Comparison of ENCODE assay signal across 10 cellular contexts in the genomic region with DNA sequence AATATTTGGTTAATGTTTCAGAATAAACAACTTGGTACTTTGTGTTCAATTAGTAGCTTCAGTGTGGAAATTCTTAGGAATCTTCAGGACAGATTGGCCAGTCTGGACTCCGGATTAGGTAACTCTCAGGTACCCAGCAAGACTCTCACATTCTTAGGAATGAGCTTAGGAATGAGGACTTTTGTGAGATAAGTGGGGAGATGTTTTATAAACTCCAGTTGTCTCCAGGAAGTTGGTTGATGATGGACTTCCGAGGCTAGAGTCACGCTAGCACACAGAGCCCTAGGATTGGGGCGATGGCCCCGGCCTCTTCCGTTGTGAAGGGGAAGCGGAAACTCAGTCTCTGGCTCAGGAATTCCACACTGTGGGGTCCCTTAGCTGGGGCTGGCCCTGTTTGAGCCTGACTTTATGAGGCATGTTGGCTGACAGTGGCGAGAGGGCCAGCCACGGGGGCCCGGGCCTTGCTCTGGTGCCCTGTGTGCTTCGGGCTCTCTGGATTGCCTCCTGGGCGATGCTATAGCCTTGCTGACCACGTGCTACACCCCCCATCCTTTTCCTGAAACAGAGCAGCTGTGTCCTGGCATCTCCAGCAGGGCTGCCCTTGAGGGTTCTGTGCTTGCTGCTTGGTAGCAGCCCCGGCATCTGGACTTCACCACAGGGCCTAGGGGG. TPM values are rescaled to one million over a fixed set of nuclear protein-coding genes. Genes with fewer than 3 reads are reported as not detected.
A peak's percentile ranks its signal among the peaks of the same experiment; 100 is the strongest.
DNase-seq lines count a peak whose midpoint lies in the region; ATAC-seq and TF ChIP-seq lines count a peak whose summit lies in the region.
"Had no signal": no experiment of that assay in that cellular context is flagged by ENCODE, and none has a peak within 500 bp of the region (broad histone marks: within the 10 kb centered on the region; RNA-seq: fewer than 3 reads in every experiment).

No MANE protein-coding gene starts in this region.

- peak overlapping the region; percentile 73 for H3K27ac Mint-ChIP-seq in osteocyte (ENCODE audit: unreplicated experiment)
- H3K27ac Mint-ChIP-seq: activated naive CD8-positive, alpha-beta T cell treated with anti-CD3 and anti-CD28 coated beads, Interleukin-2, amount 10 ng/mL, durations not matched to agents 7 days and 5 days had no signal

- H3K27ac ChIP-seq in 22Rv1 (peak overlapping the region; percentile 96), RWPE2 (ENCODE audit: poor library complexity, severe bottlenecking) (peak overlapping the region; percentile 6), Karpas-422 (ENCODE audit: low read length) (no peak overlapping the region)

- H3K9me2 ChIP-seq in Karpas-422 (replicated peaks; ENCODE audit: insufficient read depth, low read length) = no peaks in the 10 kb centered on the region

- no peak overlapping the region for H3K4me2 ChIP-seq in Karpas-422 (ENCODE audit: low read depth, low read length, poor library complexity, severe bottlenecking)

- no peak overlapping the region for H3K4me3 Mint-ChIP-seq in osteocyte (ENCODE audit: unreplicated experiment)
- H3K4me3 Mint-ChIP-seq: activated naive CD8-positive, alpha-beta T cell treated with anti-CD3 and anti-CD28 coated beads, Interleukin-2, amount 10 ng/mL, durations not matched to agents 7 days and 5 days had no signal

- H3K36me3 ChIP-seq in RWPE2 (ENCODE audit: low read depth) = peaks cover 6% of the 10 kb centered on the region
- H3K36me3 ChIP-seq in Karpas-422 (ENCODE audit: insufficient read depth, low read length) = no peaks in the 10 kb centered on the region

- H3K9ac ChIP-seq in Karpas-422 (ENCODE audit: low read length) = no peak overlapping the region

- H3K4me3 ChIP-seq in RWPE2 (ENCODE audit: severe bottlenecking) (no peak overlapping the region), Karpas-422 (ENCODE audit: low read length) (no peak overlapping the region)

- no peaks in the 10 kb centered on the region for H3K9me3 Mint-ChIP-seq in osteocyte (ENCODE audit: unreplicated experiment)
- H3K9me3 Mint-ChIP-seq: activated naive CD8-positive, alpha-beta T cell treated with anti-CD3 and anti-CD28 coated beads, Interleukin-2, amount 10 ng/mL, durations not matched to agents 7 days and 5 days had no signal

- peaks cover 9% of the 10 kb centered on the region for H3K36me3 Mint-ChIP-seq in osteocyte (ENCODE audit: unreplicated experiment)
- H3K36me3 Mint-ChIP-seq: activated naive CD8-positive, alpha-beta T cell treated with anti-CD3 and anti-CD28 coated beads, Interleukin-2, amount 10 ng/mL, durations not matched to agents 7 days and 5 days had no signal

- H2AFZ ChIP-seq in Karpas-422 (ENCODE audit: low read length) = no peak overlapping the region

- no peaks in the 10 kb centered on the region for H3K27me3 Mint-ChIP-seq in osteocyte (ENCODE audit: unreplicated experiment)
- H3K27me3 Mint-ChIP-seq: activated naive CD8-positive, alpha-beta T cell treated with anti-CD3 and anti-CD28 coated beads, Interleukin-2, amount 10 ng/mL, durations not matched to agents 7 days and 5 days had no signal

- H3K4me1 ChIP-seq in RWPE2 (ENCODE audit: insufficient read depth, poor library complexity, severe bottlenecking) (no peaks in the 10 kb centered on the region), Karpas-422 (ENCODE audit: low read length) (peaks cover 3% of the 10 kb centered on the region)

- no peak for DNase-seq in RWPE2 (ENCODE audit: low spot score)
- peak in 41 of 42 donors; percentile 26 to 87 (median 69) for DNase-seq in head of caudate nucleus
- no peak for DNase-seq in osteocyte (ENCODE audit: extremely low spot score, unreplicated experiment)
- no peak for DNase-seq in NCI-H524 treated with DMSO at 0.1 percent for 48 hours (lab: John Stamatoyannopoulos, UW)
- DNase-seq in Karpas-422 = no peak
- DNase-seq in erythroblast (lab: John Stamatoyannopoulos, UW) = no peak
- DNase-seq: activated naive CD8-positive, alpha-beta T cell treated with anti-CD3 and anti-CD28 coated beads, Interleukin-2, amount 10 ng/mL, durations not matched to agents 7 days and 5 days had no signal

- no peaks in the 10 kb centered on the region for H3K9me3 ChIP-seq in RWPE2 (ENCODE audit: severe bottlenecking)
- no peaks in the 10 kb centered on the region for H3K9me3 ChIP-seq in Karpas-422 (ENCODE audit: low read length)

- peaks cover 18% of the 10 kb centered on the region; the same call in 1 of the 2 replicates for H4K20me1 ChIP-seq in Karpas-422 (ENCODE audit: insufficient read depth, low read depth, low read length)

- intact Hi-C loops in head of caudate nucleus (cut with DNase I) = no loop called here

- TF ChIP-seq CTCF in 22Rv1 (IDR thresholded peaks at IDR 0.05) = no peak
- no peak for TF ChIP-seq CTCF in RWPE2 (IDR thresholded peaks at IDR 0.05; ENCODE audit: poor library complexity, severe bottlenecking)
- no peak for TF ChIP-seq CTCF in osteocyte (IDR thresholded peaks at IDR 0.05)

- H3K27me3 ChIP-seq in RWPE2 (ENCODE audit: insufficient read depth, poor library complexity, severe bottlenecking) = no peaks in the 10 kb centered on the region
- H3K27me3 ChIP-seq in Karpas-422 (ENCODE audit: low read length) = no peaks in the 10 kb centered on the region

- 0 out of 3 replicates have a peak, but pooled peaks have one; percentile 48 for ATAC-seq in RWPE2 (ENCODE audit: low read depth)
- ATAC-seq in GM18870 (IDR thresholded peaks at IDR 0.05; ENCODE audit: unreplicated experiment) = no peak
- ATAC-seq: HCT116 had no signal

- no peak for TF ChIP-seq POLR2A in erythroblast (IDR thresholded peaks at IDR 0.05; ENCODE audit: low read length)

- peaks cover 23% of the 10 kb centered on the region for H3K4me1 Mint-ChIP-seq in osteocyte (ENCODE audit: unreplicated experiment)

- H3K79me2 ChIP-seq in Karpas-422 (ENCODE audit: low read length) = no peaks in the 10 kb centered on the region; the same call in 1 of the 2 replicates

RNA-seq across cellular contexts. Expression of a gene that starts 32.4 kb away (rescaled TPM):
- 60.2 and 65.2 TPM in 2 replicates for total RNA-seq in osteocyte
- total RNA-seq in Karpas-422 (2014; rRNA removed; shearing (Covaris generic); ENCODE audit: low replicate concordance) = 6.0 and 17.2 TPM in 2 replicates

RNA-seq across cellular contexts. Expression of a gene that starts 56.2 kb away (rescaled TPM):
- total RNA-seq in osteocyte = 23.4 and 23.9 TPM in 2 replicates
- total RNA-seq in Karpas-422 (2014; rRNA removed; shearing (Covaris generic); ENCODE audit: low replicate concordance) = 5.3 and 10.4 TPM in 2 replicates

Comparison
In these comparisons a context has a peak if more than half of its experiments do, and no peak if none do; other contexts are left out.
1. DNase-seq: peak in head of caudate nucleus (41 of 42); none in RWPE2 (single experiment), osteocyte (single experiment), NCI-H524 treated with DMSO at 0.1 percent for 48 hours (single experiment), Karpas-422 (single experiment) and erythroblast (0 of 2).